ENCODE assay signal across 8 cellular contexts in the genomic region with DNA sequence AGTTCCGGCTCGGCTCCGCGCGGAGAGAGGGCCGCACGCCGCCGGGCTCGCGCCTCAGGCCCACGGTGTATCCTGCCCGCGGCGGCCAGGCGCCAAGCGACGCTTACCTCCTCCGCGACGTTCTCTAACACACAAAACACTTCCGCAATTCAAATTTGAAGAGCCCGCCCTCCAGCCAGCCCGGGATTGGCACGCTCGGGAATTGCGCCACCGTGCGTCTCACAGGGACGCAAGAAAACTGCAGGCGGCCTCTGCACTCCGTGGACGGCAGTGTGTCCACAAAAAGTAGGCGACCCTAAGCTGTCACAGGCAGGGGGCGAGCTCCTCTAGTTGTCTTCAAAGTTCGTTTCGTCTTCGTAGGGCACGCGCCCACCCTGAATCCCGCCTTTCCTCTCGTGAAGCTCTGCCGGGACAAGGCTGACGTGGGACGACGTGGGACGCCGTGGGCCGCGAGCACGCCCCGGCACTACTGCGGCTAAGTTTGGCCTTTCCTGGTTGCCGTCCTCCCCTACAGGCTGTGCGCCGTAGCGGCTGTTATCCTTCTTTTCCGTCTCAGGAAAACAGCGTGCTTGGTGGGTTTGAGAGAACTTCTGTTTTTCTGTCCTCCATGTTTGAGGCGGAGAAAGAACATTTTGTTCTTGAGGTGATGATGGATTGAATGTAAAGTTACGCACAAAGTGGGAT. TPM values are rescaled to one million over a fixed set of nuclear protein-coding genes. Genes with fewer than 3 reads are reported as not detected.
DNase-seq lines count a peak whose midpoint lies in the region; ATAC-seq and TF ChIP-seq lines count a peak whose summit lies in the region.

A gene (minus strand): TSS at position 133 of the 684 bp plus-strand sequence. CDS start 5,916 bp downstream, outside the sequence.

- peaks cover 19% of the 10 kb centered on the region for H3K4me1 Mint-ChIP-seq in activated naive CD4-positive, alpha-beta T cell treated with anti-CD3 and anti-CD28 coated beads, Interleukin-2, amount 50 U/mL, for 24 hours

- peak; percentile 98 for DNase-seq in NCI-H1092 (lab: John Stamatoyannopoulos, UW)
- peak; percentile 90 for DNase-seq in glomerular endothelial cell (ENCODE audit: extremely low read depth, low read depth, low spot score)
- peak; percentile 87 for DNase-seq in occipital lobe (lab: John Stamatoyannopoulos, UW)

- peak within 1 kb of the TSS; percentile 95 for H3K4me3 Mint-ChIP-seq in activated naive CD4-positive, alpha-beta T cell treated with anti-CD3 and anti-CD28 coated beads, Interleukin-2, amount 50 U/mL, for 24 hours

- peak within 1 kb of the TSS; percentile 32 for H3K27ac ChIP-seq in temporal lobe (ENCODE audit: low read depth, low read length)

- H3K27ac Mint-ChIP-seq in activated naive CD4-positive, alpha-beta T cell treated with anti-CD3 and anti-CD28 coated beads, Interleukin-2, amount 50 U/mL, for 24 hours = peak within 1 kb of the TSS; percentile 95

- H3K27me3 Mint-ChIP-seq in activated naive CD4-positive, alpha-beta T cell treated with anti-CD3 and anti-CD28 coated beads, Interleukin-2, amount 50 U/mL, for 24 hours = no peaks in the 10 kb centered on the region

- H3K36me3 Mint-ChIP-seq in activated naive CD4-positive, alpha-beta T cell treated with anti-CD3 and anti-CD28 coated beads, Interleukin-2, amount 50 U/mL, for 24 hours = peaks cover 1% of the 10 kb centered on the region

- peak; percentile 81 for ATAC-seq in HG02610 (IDR thresholded peaks at IDR 0.05; ENCODE audit: unreplicated experiment)
- ATAC-seq in SK-N-SH treated with all-trans-retinoic acid at 6 μM for 48 hours = peak; percentile 95

- TF ChIP-seq POLR2A in GM10847 (IDR thresholded peaks at IDR 0.05; ENCODE audit: extremely low read depth, insufficient read length) = peak; percentile 62

- H3K9me3 Mint-ChIP-seq in activated naive CD4-positive, alpha-beta T cell treated with anti-CD3 and anti-CD28 coated beads, Interleukin-2, amount 50 U/mL, for 24 hours = peaks cover 4% of the 10 kb centered on the region

TF ChIP-seq in SK-N-SH treated with all-trans-retinoic acid at 6 μM for 48 hours, 23 proteins besides CTCF, POLR2A, EP300 and RAD21:
- no peak for TF ChIP-seq TCF4 (CRISPR knock-in tag; IDR thresholded peaks at IDR 0.05; ENCODE audit: borderline replicate concordance)
- no peak for TF ChIP-seq ZNF8 (CRISPR knock-in tag; IDR thresholded peaks at IDR 0.05)
- TF ChIP-seq, protein P1, sequence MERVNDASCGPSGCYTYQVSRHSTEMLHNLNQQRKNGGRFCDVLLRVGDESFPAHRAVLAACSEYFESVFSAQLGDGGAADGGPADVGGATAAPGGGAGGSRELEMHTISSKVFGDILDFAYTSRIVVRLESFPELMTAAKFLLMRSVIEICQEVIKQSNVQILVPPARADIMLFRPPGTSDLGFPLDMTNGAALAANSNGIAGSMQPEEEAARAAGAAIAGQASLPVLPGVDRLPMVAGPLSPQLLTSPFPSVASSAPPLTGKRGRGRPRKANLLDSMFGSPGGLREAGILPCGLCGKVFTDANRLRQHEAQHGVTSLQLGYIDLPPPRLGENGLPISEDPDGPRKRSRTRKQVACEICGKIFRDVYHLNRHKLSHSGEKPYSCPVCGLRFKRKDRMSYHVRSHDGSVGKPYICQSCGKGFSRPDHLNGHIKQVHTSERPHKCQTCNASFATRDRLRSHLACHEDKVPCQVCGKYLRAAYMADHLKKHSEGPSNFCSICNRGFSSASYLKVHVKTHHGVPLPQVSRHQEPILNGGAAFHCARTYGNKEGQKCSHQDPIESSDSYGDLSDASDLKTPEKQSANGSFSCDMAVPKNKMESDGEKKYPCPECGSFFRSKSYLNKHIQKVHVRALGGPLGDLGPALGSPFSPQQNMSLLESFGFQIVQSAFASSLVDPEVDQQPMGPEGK (CRISPR knock-in tag; IDR thresholded peaks at IDR 0.05; ENCODE audit: borderline replicate concordance) = no peak
- TF ChIP-seq, protein P2, sequence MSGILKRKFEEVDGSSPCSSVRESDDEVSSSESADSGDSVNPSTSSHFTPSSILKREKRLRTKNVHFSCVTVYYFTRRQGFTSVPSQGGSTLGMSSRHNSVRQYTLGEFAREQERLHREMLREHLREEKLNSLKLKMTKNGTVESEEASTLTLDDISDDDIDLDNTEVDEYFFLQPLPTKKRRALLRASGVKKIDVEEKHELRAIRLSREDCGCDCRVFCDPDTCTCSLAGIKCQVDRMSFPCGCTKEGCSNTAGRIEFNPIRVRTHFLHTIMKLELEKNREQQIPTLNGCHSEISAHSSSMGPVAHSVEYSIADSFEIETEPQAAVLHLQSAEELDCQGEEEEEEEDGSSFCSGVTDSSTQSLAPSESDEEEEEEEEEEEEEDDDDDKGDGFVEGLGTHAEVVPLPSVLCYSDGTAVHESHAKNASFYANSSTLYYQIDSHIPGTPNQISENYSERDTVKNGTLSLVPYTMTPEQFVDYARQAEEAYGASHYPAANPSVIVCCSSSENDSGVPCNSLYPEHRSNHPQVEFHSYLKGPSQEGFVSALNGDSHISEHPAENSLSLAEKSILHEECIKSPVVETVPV (CRISPR knock-in tag; IDR thresholded peaks at IDR 0.05) = no peak
- TF ChIP-seq ZFP30 (CRISPR knock-in tag; IDR thresholded peaks at IDR 0.05) = no peak
- no peak for TF ChIP-seq ESRRG (CRISPR knock-in tag; IDR thresholded peaks at IDR 0.05)
- TF ChIP-seq ISL1 (CRISPR knock-in tag; IDR thresholded peaks at IDR 0.05) = no peak

RNA-seq across cellular contexts. Expression of the gene that starts here (rescaled TPM):
- total RNA-seq in glomerular endothelial cell = 10.1 and 26.7 TPM in 2 replicates
- total RNA-seq in occipital lobe = 28.4 TPM
- total RNA-seq in temporal lobe = 20.2 TPM

Comparison
In these comparisons a context has a peak if more than half of its experiments do, and no peak if none do; other contexts are left out.
1. Peak in every context shown above with its lines: DNase-seq, ATAC-seq and H3K27ac ChIP-seq.